13 cellular contexts compared by ENCODE assay signal in genomic region chr3:17044844-17045243, GRCh38.
A peak's percentile ranks its signal among the peaks of the same experiment; 100 is the strongest.
DNase-seq lines count a peak whose midpoint lies in the region; ATAC-seq and TF ChIP-seq lines count a peak whose summit lies in the region.
"Had no signal": no experiment of that assay in that cellular context is flagged by ENCODE, and none has a peak within 500 bp of the region (broad histone marks: within the 10 kb centered on the region; RNA-seq: fewer than 3 reads in every experiment).

No MANE protein-coding gene starts in this region.

- peaks cover 34% of the 10 kb centered on the region for H3K4me1 Mint-ChIP-seq in activated T-cell treated with anti-CD3 and anti-CD28 coated beads, Interleukin-2, amount 50 U/mL, for 4 hours (ENCODE audit: low read depth)

- H3K27ac ChIP-seq in foreskin keratinocyte: no peak overlapping the region
- H3K27ac ChIP-seq: right atrium auricular region had no signal

- no peak overlapping the region for H3K4me3 Mint-ChIP-seq in activated T-cell treated with anti-CD3 and anti-CD28 coated beads, Interleukin-2, amount 50 U/mL, for 4 hours
- H3K4me3 Mint-ChIP-seq: endodermal cell had no signal

- peaks cover 16% of the 10 kb centered on the region for H3K4me1 ChIP-seq in foreskin keratinocyte

- no peaks in the 10 kb centered on the region for H3K27me3 Mint-ChIP-seq in activated T-cell treated with anti-CD3 and anti-CD28 coated beads, Interleukin-2, amount 50 U/mL, for 4 hours (ENCODE audit: low read depth)

- H3K9me3 Mint-ChIP-seq in activated T-cell treated with anti-CD3 and anti-CD28 coated beads, Interleukin-2, amount 50 U/mL, for 4 hours: peaks cover 9% of the 10 kb centered on the region
- H3K9me3 Mint-ChIP-seq: endodermal cell had no signal

- DNase-seq in activated T-cell treated with anti-CD3 and anti-CD28 coated beads, Interleukin-2, amount 50 U/mL, for 4 hours: no peak
- DNase-seq in activated T-cell treated with anti-CD3 and anti-CD28 coated beads for 4 hours (no peak), foreskin keratinocyte (no peak), amygdala (lab: John Stamatoyannopoulos, UW) (no peak)
- DNase-seq in stimulated activated naive CD8-positive, alpha-beta T cell treated with anti-CD3 and anti-CD28 coated beads, Interleukin-15, Interleukin-2, amounts not matched to agents 100 U/mL and 50 U/mL, for 24 hours: no peak
- no peak for DNase-seq in NK-92 treated with Interleukin-12 subunit alpha and Interleukin-12 subunit beta, amount 100 ng/mL, for 24 hours (lab: John Stamatoyannopoulos, UW)
- DNase-seq: activated CD4-positive, alpha-beta T cell treated with anti-CD3 and anti-CD28 coated beads, Interleukin-2, amount 50 U/mL, for 1 hour; endodermal cell; mucosa of descending colon; NCI-H1105 had no signal

- no peak for TF ChIP-seq CTCF in foreskin keratinocyte (conservative IDR thresholded peaks at IDR 0.05)

- H3K27me3 ChIP-seq in foreskin keratinocyte: no peaks in the 10 kb centered on the region
- H3K27me3 ChIP-seq: right atrium auricular region had no signal

- peak; percentile 66 to 92 for ATAC-seq in activated T-cell treated with anti-CD3 and anti-CD28 coated beads, Interleukin-2, amount 50 U/mL, for 4 hours
- ATAC-seq in GM21529 (IDR thresholded peaks at IDR 0.05; ENCODE audit: unreplicated experiment): peak; percentile 91
- peak; percentile 74 for ATAC-seq in HG03108 (IDR thresholded peaks at IDR 0.05; ENCODE audit: unreplicated experiment)
- peak; percentile 59 for ATAC-seq in stimulated activated naive CD8-positive, alpha-beta T cell treated with anti-CD3 and anti-CD28 coated beads, Interleukin-15, Interleukin-2, amounts not matched to agents 100 U/mL and 50 U/mL, for 24 hours
- no peak for ATAC-seq in foreskin keratinocyte
- ATAC-seq: mucosa of descending colon had no signal

- H3K36me3 Mint-ChIP-seq in activated T-cell treated with anti-CD3 and anti-CD28 coated beads, Interleukin-2, amount 50 U/mL, for 4 hours (ENCODE audit: insufficient read depth): peaks cover 59% of the 10 kb centered on the region
